In the genomic region with DNA sequence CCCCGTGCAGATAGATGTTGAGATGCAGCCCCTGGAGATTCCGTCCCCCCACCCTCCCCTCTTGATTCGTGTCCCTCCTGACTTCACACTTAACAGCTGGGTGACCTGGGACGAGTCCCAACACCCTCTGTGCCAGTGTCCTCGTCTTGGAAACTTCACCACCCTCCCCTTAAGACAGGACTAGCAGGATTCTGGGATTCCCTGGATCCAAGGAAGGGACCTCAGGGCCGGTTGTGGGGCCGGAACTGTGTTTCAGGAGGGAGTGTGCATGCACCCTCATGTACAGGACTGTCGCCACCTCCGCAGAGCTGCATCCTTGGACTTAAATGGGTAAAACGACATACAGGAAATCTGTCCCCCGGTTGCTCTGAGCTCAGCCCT, we compare ENCODE assay signal across 1 cellular context.
TF ChIP-seq lines count a peak whose summit lies in the region.

No MANE protein-coding gene starts in this region.

TF ChIP-seq in K562, 482 proteins besides CTCF, POLR2A, EP300 and RAD21:
- TF ChIP-seq SIN3A (IDR thresholded peaks at IDR 0.05; ENCODE audit: borderline replicate concordance in 2 of 2, control insufficient read depth in 1 of 2, low read depth in 2 of 2, low read length in 2 of 2) (0 out of 4 replicates have a peak, but pooled peaks of 1 of the 2 experiments have one; percentile 21), MTA3 (IDR thresholded peaks at IDR 0.05; ENCODE audit: borderline replicate concordance) (no peak)
